ENCODE assay signal across 26 cellular contexts in the genomic region with DNA sequence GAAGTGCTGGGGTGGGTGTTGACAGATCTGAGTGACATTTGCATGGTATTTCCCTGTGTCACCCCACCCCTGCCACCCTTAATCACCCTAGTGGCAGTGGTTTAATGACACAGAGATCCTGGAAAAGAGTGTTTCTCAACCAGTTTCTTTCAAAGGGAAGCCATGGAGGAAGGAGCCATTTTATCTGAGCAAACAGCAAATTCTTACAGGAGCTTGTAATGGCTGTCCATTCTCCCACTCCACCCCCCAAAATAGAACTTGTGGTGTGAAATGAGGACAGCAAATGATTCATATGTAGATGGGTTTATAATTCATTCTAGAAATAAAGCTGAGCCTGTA. TPM values are rescaled to one million over a fixed set of nuclear protein-coding genes. Genes with fewer than 3 reads are reported as not detected.
DNase-seq lines count a peak whose midpoint lies in the region; FAIRE-seq and TF ChIP-seq lines count a peak whose summit lies in the region.
"Had no signal": no experiment of that assay in that cellular context is flagged by ENCODE, and none has a peak within 500 bp of the region (broad histone marks: within the 10 kb centered on the region; RNA-seq: fewer than 3 reads in every experiment).

No MANE protein-coding gene starts in this region.

- H3K4me3 ChIP-seq in AG10803 (ENCODE audit: low read length) = no peak overlapping the region
- H3K4me3 ChIP-seq in ascending aorta = no peak overlapping the region
- no peak overlapping the region for H3K4me3 ChIP-seq in neutrophil (ENCODE audit: low read depth in 1 of 2, low read length in 1 of 2)
- H3K4me3 ChIP-seq in small intestine (ENCODE audit: low read depth in 1 of 2, low read length in 2 of 2) = no peak overlapping the region
- H3K4me3 ChIP-seq: gastrocnemius medialis, smooth muscle cell, upper lobe of left lung had no signal

- DNase-seq in AG10803 (ENCODE audit: low read depth) (peak; percentile 35), EH (ENCODE audit: low read depth) (peak; percentile 57), ascending aorta (ENCODE audit: low spot score in 2 of 2) (no peak), NCI-H446 treated with DMSO at 0.1 percent for 48 hours (lab: John Stamatoyannopoulos, UW) (no peak), dedifferentiated amniotic fluid mesenchymal stem cell (ENCODE audit: extremely low spot score) (no peak), small intestine (no peak)
- DNase-seq: activated CD4-positive, alpha-beta T cell treated with anti-CD3 and anti-CD28 coated beads for 1 hour; activated naive CD4-positive, alpha-beta T cell treated with anti-CD3 and anti-CD28 coated beads, Interleukin-2, amount 10 ng/mL, durations not matched to agents 7 days and 5 days; gastrocnemius medialis; GOT3; hippocampal formation; immature natural killer cell; mesenchymal stem cell; NCI-H1092 treated with DMSO at 0.1 percent for 48 hours; NCI-H187; NCI-H524 treated with DMSO at 0.1 percent for 48 hours; NK-92 treated with Interleukin-12 subunit alpha and Interleukin-12 subunit beta, amount 100 ng/mL, for 24 hours; PC-3; stimulated activated CD4-positive, alpha-beta T cell treated with anti-CD3 and anti-CD28 coated beads, Interleukin-2, amount 100 ng/mL, for 24 hours; T-helper 2 cell; upper lobe of left lung had no signal

- H3K27ac ChIP-seq in ascending aorta (peak overlapping the region; percentile 12 to 74), neutrophil (peak overlapping the region; percentile 98), small intestine (ENCODE audit: low read depth in 1 of 2, low read length in 1 of 2) (no peak overlapping the region)
- H3K27ac ChIP-seq: C4-2B, gastrocnemius medialis, upper lobe of left lung had no signal

- TF ChIP-seq CTCF in AG10803 (conservative IDR thresholded peaks at IDR 0.05; ENCODE audit: low read length) = no peak
- no peak for TF ChIP-seq CTCF in ascending aorta (IDR thresholded peaks at IDR 0.05)
- no peak for TF ChIP-seq CTCF in neutrophil (IDR thresholded peaks at IDR 0.05)

- H3K4me1 ChIP-seq in ascending aorta (peaks cover 6 to 25% of the 10 kb centered on the region in 2 donors), neutrophil (ENCODE audit: control insufficient read depth in 1 of 2, insufficient read depth in 1 of 2, low read depth in 1 of 2, low read length in 1 of 2) (peaks cover 88 to 92% of the 10 kb centered on the region in 2 experiments), small intestine (ENCODE audit: control insufficient read depth in 2 of 2, insufficient read depth in 1 of 2, low read depth in 1 of 2, low read length in 1 of 2) (peaks cover 0 to 2% of the 10 kb centered on the region in 2 donors)
- H3K4me1 ChIP-seq: gastrocnemius medialis had no signal

- no peak for FAIRE-seq in small intestine (lab: Jason Lieb, UNC)
- FAIRE-seq: D721Med, endometrium had no signal

- H3K27me3 ChIP-seq in ascending aorta (no peaks in the 10 kb centered on the region), neutrophil (no peaks in the 10 kb centered on the region), small intestine (ENCODE audit: control insufficient read depth in 2 of 2, insufficient read depth in 2 of 2, low read length in 2 of 2) (no peaks in the 10 kb centered on the region)
- H3K27me3 ChIP-seq: gastrocnemius medialis, upper lobe of left lung had no signal

- intact Hi-C loops in ascending aorta (cut with DNase I) = loop anchor here (5.0 kb wide), 2 partner anchors 38 to 52 kb away; a partner anchor contains a TSS

- H3K9me3 ChIP-seq in ascending aorta (no peaks in the 10 kb centered on the region), neutrophil (no peaks in the 10 kb centered on the region), small intestine (ENCODE audit: control insufficient read depth, low read depth) (no peaks in the 10 kb centered on the region)
- H3K9me3 ChIP-seq: gastrocnemius medialis, upper lobe of left lung had no signal

- no peaks in the 10 kb centered on the region for H3K36me3 ChIP-seq in ascending aorta
- H3K36me3 ChIP-seq in neutrophil = no peaks in the 10 kb centered on the region
- H3K36me3 ChIP-seq in small intestine (ENCODE audit: control insufficient read depth in 2 of 2, insufficient read depth in 2 of 2, low read length in 2 of 2) = no peaks in the 10 kb centered on the region
- H3K36me3 ChIP-seq: gastrocnemius medialis, upper lobe of left lung had no signal

RNA-seq across cellular contexts. Expression of a gene that starts 51.5 kb away (rescaled TPM):
- total RNA-seq in ascending aorta = 65.5 TPM
- polyA plus RNA-seq in small intestine = 10 to 100 TPM in 1 of 3 donors, 1 to 10 TPM in 2; 1.1 to 10.6 (median 3.2) TPM

Comparison
In these comparisons a context has a peak if more than half of its experiments do, and no peak if none do; other contexts are left out.
1. DNase-seq: peak in AG10803 (single experiment) and EH (single experiment); none in ascending aorta (0 of 2), NCI-H446 treated with DMSO at 0.1 percent for 48 hours (single experiment), dedifferentiated amniotic fluid mesenchymal stem cell (single experiment) and small intestine (single experiment).
2. H3K27ac ChIP-seq: peak in ascending aorta (2 of 2) and neutrophil (single experiment); none in small intestine (0 of 2).